ENCODE assay signal across 8 cellular contexts in the genomic region with DNA sequence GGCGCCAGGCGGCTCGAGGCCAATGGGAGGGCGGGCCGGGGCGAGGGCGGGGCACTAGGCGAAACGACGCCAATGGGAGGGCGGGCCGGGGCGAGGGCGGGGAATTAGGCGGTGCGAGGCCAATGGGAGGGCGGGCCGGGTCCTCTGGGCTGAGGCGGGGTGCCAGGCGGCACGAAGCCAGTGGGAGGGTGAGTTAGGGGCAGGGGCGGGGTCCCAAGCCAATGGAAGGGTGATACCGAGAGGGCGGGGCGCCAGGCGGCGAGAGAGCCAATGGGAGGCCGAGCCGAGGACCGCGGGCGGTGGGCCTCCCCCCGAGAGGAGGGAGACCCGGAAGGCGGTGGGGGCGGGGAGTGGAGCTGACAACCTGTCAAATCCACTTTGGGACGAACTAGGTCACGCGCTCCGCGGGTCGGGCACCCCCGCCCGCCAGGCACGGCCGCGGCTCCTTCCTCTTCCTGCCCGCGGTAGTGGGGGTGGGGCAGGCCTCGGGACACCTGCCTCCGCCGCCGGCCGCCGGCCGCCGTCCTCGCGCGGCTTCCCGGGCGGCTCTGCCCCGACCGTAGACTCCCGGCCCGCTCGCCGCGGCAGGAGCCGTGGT. TPM values are rescaled to one million over a fixed set of nuclear protein-coding genes. Genes with fewer than 3 reads are reported as not detected.
DNase-seq lines count a peak whose midpoint lies in the region; ATAC-seq, FAIRE-seq and TF ChIP-seq lines count a peak whose summit lies in the region.

No MANE protein-coding gene starts in this region.

- H3K27ac ChIP-seq in cingulate gyrus (ENCODE audit: low read depth, low read length) (peak overlapping the region; percentile 97), layer of hippocampus (ENCODE audit: low read depth, low read length) (peak overlapping the region; percentile 98)

- no peaks in the 10 kb centered on the region for H3K9me3 ChIP-seq in BE2C

- H3K4me1 ChIP-seq in BE2C, result peaks cover 11% of the 10 kb centered on the region

- H3K27me3 ChIP-seq in BE2C, result no peaks in the 10 kb centered on the region
- no peaks in the 10 kb centered on the region for H3K27me3 ChIP-seq in layer of hippocampus (ENCODE audit: control insufficient read depth, insufficient read depth, low read length)

- no peaks in the 10 kb centered on the region for H3K36me3 ChIP-seq in BE2C

- peak; percentile 95 for FAIRE-seq in GM19239 (lab: Jason Lieb, UNC)

- peak overlapping the region; percentile 92 for H3K4me3 ChIP-seq in BE2C (ENCODE audit: low read depth, low read length)

- no peak for TF ChIP-seq CTCF in BE2C (IDR thresholded peaks at IDR 0.05; ENCODE audit: low read depth, low read length)

- peak; percentile 83 for ATAC-seq in HG03442 (IDR thresholded peaks at IDR 0.05; ENCODE audit: unreplicated experiment)

- DNase-seq in BE2C (peak; percentile 100), GM19239 (ENCODE audit: insufficient read length, low spot score) (peak; percentile 95), NCI-H510A treated with DMSO at 0.1 percent for 48 hours (lab: John Stamatoyannopoulos, UW) (peak; percentile 88)
- DNase-seq in activated CD4-positive, alpha-beta T cell treated with anti-CD3 and anti-CD28 coated beads for 4 hours, result peak; percentile 100
- DNase-seq in stimulated activated CD4-positive, alpha-beta T cell treated with anti-CD3 and anti-CD28 coated beads, Interleukin-1b, Interleukin-23, amount 100 ng/mL, for 24 hours (ENCODE audit: low read depth in 4 of 4, low spot score in 1 of 4), result peak; percentile 99 to 100 (median 100)

RNA-seq across cellular contexts. Expression of a gene that starts 28.0 kb away (rescaled TPM):
- 35.5 TPM for polyA plus RNA-seq in BE2C (2012; ENCODE audit: insufficient read depth, insufficient read length, low read depth)

Comparison
In these comparisons a context has a peak if more than half of its experiments do, and no peak if none do; other contexts are left out.
1. Peak in every context shown above with its lines: DNase-seq, ATAC-seq, H3K4me3 ChIP-seq and H3K27ac ChIP-seq.